24 cellular contexts compared by ENCODE assay signal in the genomic region with DNA sequence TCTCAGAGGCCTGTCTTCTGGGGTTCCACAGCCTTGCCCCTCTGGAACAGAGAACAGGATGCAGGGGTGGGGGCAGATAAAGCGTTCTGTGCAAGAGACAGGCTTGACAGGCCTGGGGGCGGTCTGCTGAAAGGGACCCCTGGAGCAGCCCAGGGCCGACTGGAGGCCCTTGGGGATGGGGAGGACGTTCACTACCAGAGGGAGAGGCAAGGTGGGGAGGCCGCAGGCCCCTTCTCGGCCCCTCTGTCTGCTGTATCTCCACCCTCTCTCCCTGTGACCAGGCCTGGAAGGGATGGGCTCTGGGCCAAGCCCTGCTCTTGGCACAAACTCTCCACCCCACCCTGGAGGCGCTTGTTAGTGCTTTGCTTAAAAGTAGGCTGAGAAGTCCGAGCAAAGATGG. TPM values are rescaled to one million over a fixed set of nuclear protein-coding genes. Genes with fewer than 3 reads are reported as not detected.
A peak's percentile ranks its signal among the peaks of the same experiment; 100 is the strongest.
DNase-seq lines count a peak whose midpoint lies in the region; ATAC-seq, FAIRE-seq and TF ChIP-seq lines count a peak whose summit lies in the region.
"Had no signal": no experiment of that assay in that cellular context is flagged by ENCODE, and none has a peak within 500 bp of the region (broad histone marks: within the 10 kb centered on the region; RNA-seq: fewer than 3 reads in every experiment).

No MANE protein-coding gene starts in this region.

- H3F3A ChIP-seq in GM23248 (ENCODE audit: insufficient read depth), result no peaks in the 10 kb centered on the region

- no peak overlapping the region for H3K4me3 ChIP-seq in GM23248
- H3K4me3 ChIP-seq: upper lobe of right lung had no signal

- H4K20me1 ChIP-seq in GM23248 (ENCODE audit: insufficient read depth), result no peaks in the 10 kb centered on the region

- H3K9me2 ChIP-seq in GM23248 (ENCODE audit: insufficient read depth), result no peaks in the 10 kb centered on the region

- no peaks in the 10 kb centered on the region for H3K9me3 Mint-ChIP-seq in chondrocyte (ENCODE audit: low read depth)
- no peaks in the 10 kb centered on the region for H3K9me3 Mint-ChIP-seq in stimulated activated naive CD8-positive, alpha-beta T cell treated with anti-CD3 and anti-CD28 coated beads, Interleukin-15, amount 100 ng/mL, for 72 hours
- H3K9me3 Mint-ChIP-seq: activated CD4-positive, alpha-beta memory T cell treated with anti-CD3 and anti-CD28 coated beads, Interleukin-2, amount 10 ng/mL, durations not matched to agents 7 days and 5 days had no signal

- no peaks in the 10 kb centered on the region for H3K79me2 ChIP-seq in GM23248 (ENCODE audit: insufficient read depth)

- peaks cover 1% of the 10 kb centered on the region for H3K36me3 Mint-ChIP-seq in chondrocyte (ENCODE audit: low read depth)

- H3K4me3 Mint-ChIP-seq in chondrocyte (ENCODE audit: unreplicated experiment), result no peak overlapping the region
- H3K4me3 Mint-ChIP-seq in stimulated activated naive CD8-positive, alpha-beta T cell treated with anti-CD3 and anti-CD28 coated beads, Interleukin-15, amount 100 ng/mL, for 72 hours, result no peak overlapping the region
- H3K4me3 Mint-ChIP-seq: activated CD4-positive, alpha-beta memory T cell treated with anti-CD3 and anti-CD28 coated beads, Interleukin-2, amount 10 ng/mL, durations not matched to agents 7 days and 5 days had no signal

- ATAC-seq in left ventricle myocardium superior, result peak; percentile 64
- ATAC-seq in stimulated activated naive CD8-positive, alpha-beta T cell treated with anti-CD3 and anti-CD28 coated beads, Interleukin-15, amount 100 ng/mL, for 72 hours, result no peak
- ATAC-seq: activated CD4-positive, CD25-positive, alpha-beta regulatory T cell treated with anti-CD3 and anti-CD28 coated beads, Interleukin-2, amount 50 U/mL, for 24 hours; upper lobe of right lung had no signal

- no peaks in the 10 kb centered on the region for H3K9me3 ChIP-seq in GM23248 (ENCODE audit: low read depth)
- H3K9me3 ChIP-seq: upper lobe of right lung had no signal

- no peaks in the 10 kb centered on the region for H3K27me3 ChIP-seq in GM23248 (replicated peaks; ENCODE audit: insufficient read depth)
- H3K27me3 ChIP-seq: upper lobe of right lung had no signal

- peaks cover 8% of the 10 kb centered on the region; the same call in 1 of the 2 replicates for H3K4me1 ChIP-seq in GM23248 (ENCODE audit: insufficient read depth)

- H3K4me1 Mint-ChIP-seq in chondrocyte (ENCODE audit: low read depth), result peaks cover 3% of the 10 kb centered on the region
- H3K4me1 Mint-ChIP-seq in stimulated activated naive CD8-positive, alpha-beta T cell treated with anti-CD3 and anti-CD28 coated beads, Interleukin-15, amount 100 ng/mL, for 72 hours, result peaks cover 31% of the 10 kb centered on the region

- no peak overlapping the region for H2AFZ ChIP-seq in GM23248

- no peak overlapping the region for H3K27ac ChIP-seq in GM23248
- H3K27ac ChIP-seq: upper lobe of right lung had no signal

- no peaks in the 10 kb centered on the region for H3K36me3 ChIP-seq in GM23248 (ENCODE audit: low read depth)
- H3K36me3 ChIP-seq: upper lobe of right lung had no signal

- DNase-seq in GM23248 (peak; percentile 26), chondrocyte (ENCODE audit: low spot score) (peak; percentile 62), left ventricle myocardium superior (peak; percentile 78), stromal cell of bone marrow (ENCODE audit: low read depth) (peak; percentile 10), NCI-H2171 treated with DMSO at 0.1 percent for 48 hours (lab: John Stamatoyannopoulos, UW) (no peak), RCC 7860 (ENCODE audit: low spot score) (no peak)
- DNase-seq in stimulated activated naive CD8-positive, alpha-beta T cell treated with anti-CD3 and anti-CD28 coated beads, Interleukin-15, amount 100 ng/mL, for 72 hours, result no peak
- DNase-seq: activated CD4-positive, alpha-beta memory T cell treated with anti-CD3 and anti-CD28 coated beads, Interleukin-2, amount 10 ng/mL, durations not matched to agents 7 days and 5 days; activated gamma-delta T cell; foreskin melanocyte; GDM1; GOT3; islet precursor cell; Karpas-422; NCI-H187; NCI-H2227 treated with DMSO at 0.1 percent for 48 hours; NCI-H748 treated with DMSO at 0.1 percent for 48 hours; retina; SIG-M5; stimulated activated CD4-positive, alpha-beta T cell treated with anti-CD3 and anti-CD28 coated beads, Interleukin-12 subunit alpha, Interleukin-12 subunit beta, amount 100 ng/mL, for 4 hours had no signal

- TF ChIP-seq CTCF in chondrocyte (IDR thresholded peaks at IDR 0.05), result no peak

- peaks cover 19% of the 10 kb centered on the region for H3K27me3 Mint-ChIP-seq in chondrocyte (ENCODE audit: low read depth)
- H3K27me3 Mint-ChIP-seq in stimulated activated naive CD8-positive, alpha-beta T cell treated with anti-CD3 and anti-CD28 coated beads, Interleukin-15, amount 100 ng/mL, for 72 hours, result no peaks in the 10 kb centered on the region

- WGBS in GM23248 (ENCODE audit: low coverage in 1 of 2, low lambda C conversion rate in 2 of 2, missing lambda C conversion rate in 2 of 2), 2 experiments, result 52% methylated on average over 7 to 8 of the region's 8 CpGs

- H3K4me2 ChIP-seq in GM23248 (ENCODE audit: unreplicated experiment), result no peak overlapping the region

- H3K9ac ChIP-seq in GM23248, result no peak overlapping the region

- in situ Hi-C loops in GM23248 (cut with MboI), result no loop called here

- no peak for FAIRE-seq in RCC 7860 (lab: Jason Lieb, UNC)
- FAIRE-seq: endothelial cell of umbilical vein had no signal

- intact Hi-C loops in left ventricle myocardium superior (cut with micrococcal nuclease), result no loop called here

- H3K27ac Mint-ChIP-seq in chondrocyte (ENCODE audit: unreplicated experiment), result no peak overlapping the region
- no peak overlapping the region for H3K27ac Mint-ChIP-seq in stimulated activated naive CD8-positive, alpha-beta T cell treated with anti-CD3 and anti-CD28 coated beads, Interleukin-15, amount 100 ng/mL, for 72 hours
- H3K27ac Mint-ChIP-seq: activated CD4-positive, alpha-beta memory T cell treated with anti-CD3 and anti-CD28 coated beads, Interleukin-2, amount 10 ng/mL, durations not matched to agents 7 days and 5 days had no signal

RNA-seq across cellular contexts. Expression of a gene that starts 27.3 kb away (rescaled TPM):
- 3.4 and 5.6 TPM in 2 replicates for total RNA-seq in GM23248 (2014; rRNA removed; shearing (Covaris generic))
- 0.19 and 0.49 TPM in 2 replicates for polyA plus RNA-seq in GM23248 (2016; fragmentation: Nextera tagmentation; extraction: Ambion mirVana)
- 0.58 to 1.3 TPM (median 0.90 TPM) in 3 replicates for total RNA-seq in chondrocyte
- 2.8 TPM for total RNA-seq in left ventricle myocardium superior
- total RNA-seq: activated CD4-positive, alpha-beta memory T cell treated with anti-CD3 and anti-CD28 coated beads, Interleukin-2, amount 10 ng/mL, durations not matched to agents 7 days and 5 days; OCI-LY7 had no signal

Comparison
In these comparisons a context has a peak if more than half of its experiments do, and no peak if none do; other contexts are left out.
1. DNase-seq: peak in GM23248 (single experiment), chondrocyte (single experiment), left ventricle myocardium superior (single experiment) and stromal cell of bone marrow (single experiment); none in stimulated activated naive CD8-positive, alpha-beta T cell treated with anti-CD3 and anti-CD28 coated beads, Interleukin-15, amount 100 ng/mL, for 72 hours (0 of 2), NCI-H2171 treated with DMSO at 0.1 percent for 48 hours (single experiment) and RCC 7860 (single experiment).